In genomic region chr2:85755122-85756027, GRCh38 we compare ENCODE assay signal across 8 cellular contexts. TPM values are rescaled to one million over a fixed set of nuclear protein-coding genes. Genes with fewer than 3 reads are reported as not detected.
A peak's percentile ranks its signal among the peaks of the same experiment; 100 is the strongest.
DNase-seq lines count a peak whose midpoint lies in the region; ATAC-seq and TF ChIP-seq lines count a peak whose summit lies in the region.

No MANE protein-coding gene starts in this region.

- H3K36me3 Mint-ChIP-seq in MCF 10A (ENCODE audit: insufficient read depth, unreplicated experiment) (no peaks in the 10 kb centered on the region), memory B cell (no peaks in the 10 kb centered on the region)

- no peak overlapping the region for H2AFZ ChIP-seq in mammary epithelial cell (ENCODE audit: low read depth, low read length)

- H3K4me1 Mint-ChIP-seq in MCF 10A (ENCODE audit: insufficient read depth, unreplicated experiment) (peaks cover 9% of the 10 kb centered on the region), memory B cell (peaks cover 18% of the 10 kb centered on the region)

- POLR2A ChIA-PET in MCF 10A (lab: Yijun Ruan, JAX) = interaction anchor here (0.6 to 1.4 kb wide), 3 partner anchors 13 to 312 kb away, joined by 3 read pairs; no protein-coding TSS in a partner anchor

- no peaks in the 10 kb centered on the region for H4K20me1 ChIP-seq in mammary epithelial cell (ENCODE audit: insufficient read depth, low read length)

- peaks cover 12% of the 10 kb centered on the region for H3K4me1 ChIP-seq in mammary epithelial cell (ENCODE audit: insufficient read depth, low read length)
- H3K4me1 ChIP-seq in upper lobe of right lung = peaks cover 57% of the 10 kb centered on the region

- DNase-seq in MCF 10A (ENCODE audit: unreplicated experiment) (no peak), mammary epithelial cell (no peak), astrocyte of the spinal cord (ENCODE audit: low read depth, low spot score) (peak; percentile 29), memory B cell (ENCODE audit: low spot score in 2 of 2) (peak in 1 of 2 donors; percentile 39), upper lobe of right lung (peak; percentile 67), GM19238 (ENCODE audit: insufficient read length, low spot score) (no peak)
- no peak for DNase-seq in stimulated activated naive CD4-positive, alpha-beta T cell treated with Interleukin-2 at 50 U/mL for 16 hours (lab: John Stamatoyannopoulos, UW)

- H3K9me3 Mint-ChIP-seq in MCF 10A (ENCODE audit: unreplicated experiment) = no peaks in the 10 kb centered on the region
- H3K9me3 Mint-ChIP-seq in memory B cell = peaks cover under 1% of the 10 kb centered on the region

- peak overlapping the region; percentile 74 for H3K4me3 Mint-ChIP-seq in MCF 10A (ENCODE audit: unreplicated experiment)
- H3K4me3 Mint-ChIP-seq in memory B cell = peak overlapping the region; percentile 91

- BruUV-seq in MCF 10A (replicated peaks; lab: Mats Ljungman, UMichigan) (no TSS peak), mammary epithelial cell (replicated peaks; lab: Mats Ljungman, UMichigan) (no TSS peak)

- H3K27me3 ChIP-seq in mammary epithelial cell (ENCODE audit: insufficient read depth, low read length) (peaks cover 31% of the 10 kb centered on the region), upper lobe of right lung (no peaks in the 10 kb centered on the region)

- no peak overlapping the region for H3K9ac ChIP-seq in mammary epithelial cell (ENCODE audit: insufficient read depth, low read length)

- dilution Hi-C loops in mammary epithelial cell (cut with HindIII; ENCODE audit: low sequenced_read_pairs) = no loop called here

- in situ Hi-C loops in mammary epithelial cell (cut with MboI; ENCODE audit: low sequenced_read_pairs in 2 of 2) (no loop called here), astrocyte of the spinal cord (cut with HindIII; ENCODE audit: low sequenced_read_pairs) (no loop called here)

- WGBS in mammary epithelial cell (ENCODE audit: low coverage, missing lambda C conversion rate) = 11% methylated on average over 26 of the region's 33 CpGs

- no peak overlapping the region for H3K27ac Mint-ChIP-seq in MCF 10A (ENCODE audit: low read depth, unreplicated experiment)
- H3K27ac Mint-ChIP-seq in memory B cell = no peak overlapping the region

- TF ChIP-seq CTCF in MCF 10A (IDR thresholded peaks at IDR 0.05; ENCODE audit: unreplicated experiment) (no peak), mammary epithelial cell (conservative IDR thresholded peaks at IDR 0.05 in 1 of 2, IDR thresholded peaks at IDR 0.05 in 1 of 2; ENCODE audit: extremely low read depth in 1 of 2, insufficient read depth in 1 of 2, low read depth in 1 of 2, low read length in 2 of 2) (no peak), astrocyte of the spinal cord (IDR thresholded peaks at IDR 0.05; ENCODE audit: low read depth, low read length) (no peak), upper lobe of right lung (IDR thresholded peaks at IDR 0.05) (no peak)

- H3K9me3 ChIP-seq in mammary epithelial cell (replicated peaks; ENCODE audit: insufficient read depth, low read length) (no peaks in the 10 kb centered on the region), upper lobe of right lung (no peaks in the 10 kb centered on the region)

- H3K4me2 ChIP-seq in mammary epithelial cell (ENCODE audit: insufficient read depth, low read depth, low read length) = no peak overlapping the region

- no peak overlapping the region for H3K27ac ChIP-seq in mammary epithelial cell (ENCODE audit: insufficient read depth, low read depth, low read length)
- peak overlapping the region; percentile 92 for H3K27ac ChIP-seq in upper lobe of right lung

- CTCF ChIA-PET in MCF 10A (lab: Yijun Ruan, JAX) = interaction anchor here (0.5 to 1.3 kb wide), 5 partner anchors 14 to 701 kb away, joined by 3 to 8 read pairs (median 3); no protein-coding TSS in a partner anchor
- CTCF ChIA-PET in mammary epithelial cell (lab: Charles Lee; ENCODE audit: low non-redundant PET) = interaction anchor here (0.5 kb wide), 1 partner anchor 73 kb away, joined by 3 read pairs; no protein-coding TSS in a partner anchor

- no peaks in the 10 kb centered on the region for H3K79me2 ChIP-seq in mammary epithelial cell (ENCODE audit: insufficient read depth, low read length)

- H3K36me3 ChIP-seq in mammary epithelial cell (ENCODE audit: insufficient read depth, low read length) (no peaks in the 10 kb centered on the region), upper lobe of right lung (peaks cover 9% of the 10 kb centered on the region)

- intact Hi-C loops in MCF 10A (cut with micrococcal nuclease) (no loop called here), mammary epithelial cell (cut with micrococcal nuclease) (no loop called here), upper lobe of right lung (cut with DNase I) (no loop called here)

- H3K4me3 ChIP-seq in mammary epithelial cell (replicated peaks in 1 of 3; ENCODE audit: insufficient read depth in 1 of 3, low read depth in 2 of 3, low read length in 3 of 3) = no peak overlapping the region
- H3K4me3 ChIP-seq in astrocyte of the spinal cord (ENCODE audit: low read depth, low read length) = peak overlapping the region; percentile 82
- H3K4me3 ChIP-seq in upper lobe of right lung = peak overlapping the region; percentile 87

- H3K27me3 Mint-ChIP-seq in MCF 10A (ENCODE audit: insufficient read depth, unreplicated experiment) (peaks cover 34% of the 10 kb centered on the region), memory B cell (peaks cover 32% of the 10 kb centered on the region)

- ATAC-seq in memory B cell (ENCODE audit: low read depth) (peak; percentile 31), upper lobe of right lung (peak; percentile 27), GM19395 (IDR thresholded peaks at IDR 0.05; ENCODE audit: unreplicated experiment) (no peak)

RNA-seq across cellular contexts. Expression of gene ATOH8, which starts 1.6 kb away (rescaled TPM):
- total RNA-seq in MCF 10A (2022) (0.72 and 1.2 TPM in 2 replicates), mammary epithelial cell (not detected), upper lobe of right lung (93.6 TPM)
- polyA plus RNA-seq in mammary epithelial cell = not detected
- polyA minus RNA-seq in mammary epithelial cell = not detected

Comparison
In these comparisons a context has a peak if more than half of its experiments do, and no peak if none do; other contexts are left out.
1. DNase-seq: peak in astrocyte of the spinal cord (single experiment) and upper lobe of right lung (single experiment); none in MCF 10A (single experiment), mammary epithelial cell (single experiment), GM19238 (single experiment) and stimulated activated naive CD4-positive, alpha-beta T cell treated with Interleukin-2 at 50 U/mL for 16 hours (single experiment).
2. H3K4me3 ChIP-seq: peak in astrocyte of the spinal cord (single experiment) and upper lobe of right lung (single experiment); none in mammary epithelial cell (0 of 3).
3. RNA of gene ATOH8, which starts 1.6 kb away (total RNA-seq): 93.6 TPM in upper lobe of right lung (single experiment); 0.72 to 1.2 TPM in MCF 10A and not detected in mammary epithelial cell; every median in the first group is over 10 times any median in the second.